In genomic region chr1:216055004-216055403, GRCh38 we compare ENCODE assay signal across 18 cellular contexts.
"Had no signal": no experiment of that assay in that cellular context is flagged by ENCODE, and none has a peak within 500 bp of the region (broad histone marks: within the 10 kb centered on the region; RNA-seq: fewer than 3 reads in every experiment).

No MANE protein-coding gene starts in this region.

- ATAC-seq: foreskin keratinocyte, lower lobe of right lung, natural killer cell had no signal

- FAIRE-seq: endothelial cell of umbilical vein, keratinocyte, small intestine had no signal

- H3K4me1 ChIP-seq: foreskin keratinocyte, left ventricle myocardium inferior, lower lobe of right lung, right atrium auricular region, transverse colon had no signal

- H3K36me3 ChIP-seq: left ventricle myocardium inferior, lower lobe of right lung, ovary, right atrium auricular region, stomach, thoracic aorta, transverse colon had no signal

- DNase-seq: dermis blood vessel endothelial cell; endodermal cell; erythroblast; foreskin keratinocyte; immature natural killer cell; left ventricle myocardium inferior; lower lobe of right lung; natural killer cell; ovary; small intestine; stimulated activated CD4-positive, alpha-beta T cell treated with anti-CD3 and anti-CD28 coated beads, Interleukin-12 subunit alpha, Interleukin-12 subunit beta, amount 100 ng/mL, for 4 hours; stimulated activated naive CD4-positive, alpha-beta T cell; stomach; transverse colon had no signal

- H3K27ac ChIP-seq: foreskin keratinocyte, left ventricle myocardium inferior, lower lobe of right lung, ovary, right atrium auricular region, stomach, thoracic aorta, transverse colon had no signal

- H3K9me3 ChIP-seq: lower lobe of right lung, ovary, right atrium auricular region, stomach, thoracic aorta, transverse colon had no signal

- H3K4me3 ChIP-seq: left ventricle myocardium inferior, lower lobe of right lung, ovary, right atrium auricular region, stomach, thoracic aorta, transverse colon had no signal

- H3K27me3 ChIP-seq: foreskin keratinocyte, ovary, right atrium auricular region, stomach, transverse colon had no signal
